In genomic region chr6:63599243-63599642, GRCh38 we compare ENCODE assay signal across 1 cellular context.
TF ChIP-seq lines count a peak whose summit lies in the region.

No MANE protein-coding gene starts in this region.

TF ChIP-seq in WTC11, 78 proteins besides CTCF, POLR2A, EP300 and RAD21 (continued from another document):
- TF ChIP-seq E2F4 (CRISPR knock-in tag; IDR thresholded peaks at IDR 0.05; ENCODE audit: borderline replicate concordance, low read depth) (no peak), GRHL2 (CRISPR knock-in tag; IDR thresholded peaks at IDR 0.05; ENCODE audit: insufficient replicate concordance, severe bottlenecking) (no peak), NR3C1 (CRISPR knock-in tag; conservative IDR thresholded peaks at IDR 0.05; ENCODE audit: low read depth) (no peak), NR1H2 (CRISPR knock-in tag; IDR thresholded peaks at IDR 0.05) (no peak), SOX15 (CRISPR knock-in tag; IDR thresholded peaks at IDR 0.05) (no peak), JUN (CRISPR knock-in tag; IDR thresholded peaks at IDR 0.05) (no peak), ZNF263 (CRISPR knock-in tag; IDR thresholded peaks at IDR 0.05; ENCODE audit: low read depth) (no peak), USF1 (CRISPR knock-in tag; IDR thresholded peaks at IDR 0.05) (no peak), ELF4 (CRISPR knock-in tag; IDR thresholded peaks at IDR 0.05; ENCODE audit: low read depth) (no peak), NFE2L1 (CRISPR knock-in tag; IDR thresholded peaks at IDR 0.05) (no peak), HMGA2 (CRISPR knock-in tag; IDR thresholded peaks at IDR 0.05) (no peak), ETV6 (CRISPR knock-in tag; IDR thresholded peaks at IDR 0.05) (no peak)
- TF ChIP-seq, protein P1, sequence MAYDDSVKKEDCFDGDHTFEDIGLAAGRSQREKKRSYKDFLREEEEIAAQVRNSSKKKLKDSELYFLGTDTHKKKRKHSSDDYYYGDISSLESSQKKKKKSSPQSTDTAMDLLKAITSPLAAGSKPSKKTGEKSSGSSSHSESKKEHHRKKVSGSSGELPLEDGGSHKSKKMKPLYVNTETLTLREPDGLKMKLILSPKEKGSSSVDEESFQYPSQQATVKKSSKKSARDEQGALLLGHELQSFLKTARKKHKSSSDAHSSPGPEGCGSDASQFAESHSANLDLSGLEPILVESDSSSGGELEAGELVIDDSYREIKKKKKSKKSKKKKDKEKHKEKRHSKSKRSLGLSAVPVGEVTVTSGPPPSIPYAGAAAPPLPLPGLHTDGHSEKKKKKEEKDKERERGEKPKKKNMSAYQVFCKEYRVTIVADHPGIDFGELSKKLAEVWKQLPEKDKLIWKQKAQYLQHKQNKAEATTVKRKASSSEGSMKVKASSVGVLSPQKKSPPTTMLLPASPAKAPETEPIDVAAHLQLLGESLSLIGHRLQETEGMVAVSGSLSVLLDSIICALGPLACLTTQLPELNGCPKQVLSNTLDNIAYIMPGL (CRISPR knock-in tag; IDR thresholded peaks at IDR 0.05) = no peak
- TF ChIP-seq, protein P2, sequence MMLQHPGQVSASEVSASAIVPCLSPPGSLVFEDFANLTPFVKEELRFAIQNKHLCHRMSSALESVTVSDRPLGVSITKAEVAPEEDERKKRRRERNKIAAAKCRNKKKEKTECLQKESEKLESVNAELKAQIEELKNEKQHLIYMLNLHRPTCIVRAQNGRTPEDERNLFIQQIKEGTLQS (CRISPR knock-in tag; conservative IDR thresholded peaks at IDR 0.05) = no peak
